In the genomic region with DNA sequence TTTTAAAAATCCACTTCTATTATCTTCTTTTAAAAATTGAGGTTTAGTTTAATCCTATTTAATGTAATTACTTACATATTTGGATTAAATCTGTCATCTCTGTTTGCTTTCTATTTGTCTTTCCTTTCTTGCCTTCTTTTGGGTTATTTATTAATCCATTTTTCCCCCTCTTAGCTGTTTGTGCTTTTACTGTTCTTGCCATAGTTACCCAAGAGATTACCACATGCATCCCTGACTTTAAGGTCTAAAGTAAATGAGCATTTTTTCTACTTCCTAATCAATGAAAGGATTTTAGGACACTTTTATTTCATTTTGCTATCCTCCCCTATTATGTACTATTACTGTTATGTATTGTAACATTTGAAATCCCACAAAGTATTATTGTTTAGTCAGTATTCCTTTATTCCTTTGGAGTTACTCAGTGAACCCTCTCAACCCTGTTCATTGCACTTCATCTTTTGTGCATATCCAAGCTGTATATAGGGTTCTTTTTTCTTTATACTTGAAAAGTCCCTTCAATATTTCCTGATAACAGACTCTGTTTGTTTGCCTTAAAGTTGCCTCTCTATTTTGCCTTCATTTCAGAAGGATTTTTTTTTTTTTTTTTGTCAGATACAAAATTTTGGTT, we compare ENCODE assay signal across 2 cellular contexts.
A peak's percentile ranks its signal among the peaks of the same experiment; 100 is the strongest.
TF ChIP-seq lines count a peak whose summit lies in the region.

No MANE protein-coding gene starts in this region.

TF ChIP-seq in H1, 55 proteins besides CTCF, POLR2A, EP300 and RAD21:
- TF ChIP-seq RNF2 (IDR thresholded peaks at IDR 0.05; ENCODE audit: borderline replicate concordance, low read depth, low read length, missing control alignments, poor library complexity, severe bottlenecking): no peak
- TF ChIP-seq NANOG (IDR thresholded peaks at IDR 0.05; ENCODE audit: insufficient read depth, low read depth, low read length, poor library complexity, severe bottlenecking): no peak
- TF ChIP-seq NRF1 (IDR thresholded peaks at IDR 0.05; ENCODE audit: low read depth, low read length): no peak

TF ChIP-seq in liver, 16 proteins besides CTCF, POLR2A, EP300 and RAD21:
- TF ChIP-seq, protein P1, sequence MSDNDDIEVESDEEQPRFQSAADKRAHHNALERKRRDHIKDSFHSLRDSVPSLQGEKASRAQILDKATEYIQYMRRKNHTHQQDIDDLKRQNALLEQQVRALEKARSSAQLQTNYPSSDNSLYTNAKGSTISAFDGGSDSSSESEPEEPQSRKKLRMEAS (IDR thresholded peaks at IDR 0.05): peak; percentile 68
- peak; percentile 14 for TF ChIP-seq FOXA1 (IDR thresholded peaks at IDR 0.05)
- TF ChIP-seq GABPA (IDR thresholded peaks at IDR 0.05 in 1 of 2, conservative IDR thresholded peaks at IDR 0.05 in 1 of 2): no peak
- peak; percentile 60 for TF ChIP-seq FOXA2 (IDR thresholded peaks at IDR 0.05)
- TF ChIP-seq HNF4G (IDR thresholded peaks at IDR 0.05): peak; percentile 40
- peak; percentile 64 for TF ChIP-seq SP1 (IDR thresholded peaks at IDR 0.05)
- TF ChIP-seq, protein P2, sequence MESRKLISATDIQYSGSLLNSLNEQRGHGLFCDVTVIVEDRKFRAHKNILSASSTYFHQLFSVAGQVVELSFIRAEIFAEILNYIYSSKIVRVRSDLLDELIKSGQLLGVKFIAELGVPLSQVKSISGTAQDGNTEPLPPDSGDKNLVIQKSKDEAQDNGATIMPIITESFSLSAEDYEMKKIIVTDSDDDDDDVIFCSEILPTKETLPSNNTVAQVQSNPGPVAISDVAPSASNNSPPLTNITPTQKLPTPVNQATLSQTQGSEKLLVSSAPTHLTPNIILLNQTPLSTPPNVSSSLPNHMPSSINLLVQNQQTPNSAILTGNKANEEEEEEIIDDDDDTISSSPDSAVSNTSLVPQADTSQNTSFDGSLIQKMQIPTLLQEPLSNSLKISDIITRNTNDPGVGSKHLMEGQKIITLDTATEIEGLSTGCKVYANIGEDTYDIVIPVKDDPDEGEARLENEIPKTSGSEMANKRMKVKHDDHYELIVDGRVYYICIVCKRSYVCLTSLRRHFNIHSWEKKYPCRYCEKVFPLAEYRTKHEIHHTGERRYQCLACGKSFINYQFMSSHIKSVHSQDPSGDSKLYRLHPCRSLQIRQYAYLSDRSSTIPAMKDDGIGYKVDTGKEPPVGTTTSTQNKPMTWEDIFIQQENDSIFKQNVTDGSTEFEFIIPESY (IDR thresholded peaks at IDR 0.05): peak; percentile 34
- TF ChIP-seq HNF4A (conservative IDR thresholded peaks at IDR 0.05): peak; percentile 66 to 74
- peak in 1 of 2 donors; percentile 52 for TF ChIP-seq JUND (IDR thresholded peaks at IDR 0.05)
- TF ChIP-seq, protein P3, sequence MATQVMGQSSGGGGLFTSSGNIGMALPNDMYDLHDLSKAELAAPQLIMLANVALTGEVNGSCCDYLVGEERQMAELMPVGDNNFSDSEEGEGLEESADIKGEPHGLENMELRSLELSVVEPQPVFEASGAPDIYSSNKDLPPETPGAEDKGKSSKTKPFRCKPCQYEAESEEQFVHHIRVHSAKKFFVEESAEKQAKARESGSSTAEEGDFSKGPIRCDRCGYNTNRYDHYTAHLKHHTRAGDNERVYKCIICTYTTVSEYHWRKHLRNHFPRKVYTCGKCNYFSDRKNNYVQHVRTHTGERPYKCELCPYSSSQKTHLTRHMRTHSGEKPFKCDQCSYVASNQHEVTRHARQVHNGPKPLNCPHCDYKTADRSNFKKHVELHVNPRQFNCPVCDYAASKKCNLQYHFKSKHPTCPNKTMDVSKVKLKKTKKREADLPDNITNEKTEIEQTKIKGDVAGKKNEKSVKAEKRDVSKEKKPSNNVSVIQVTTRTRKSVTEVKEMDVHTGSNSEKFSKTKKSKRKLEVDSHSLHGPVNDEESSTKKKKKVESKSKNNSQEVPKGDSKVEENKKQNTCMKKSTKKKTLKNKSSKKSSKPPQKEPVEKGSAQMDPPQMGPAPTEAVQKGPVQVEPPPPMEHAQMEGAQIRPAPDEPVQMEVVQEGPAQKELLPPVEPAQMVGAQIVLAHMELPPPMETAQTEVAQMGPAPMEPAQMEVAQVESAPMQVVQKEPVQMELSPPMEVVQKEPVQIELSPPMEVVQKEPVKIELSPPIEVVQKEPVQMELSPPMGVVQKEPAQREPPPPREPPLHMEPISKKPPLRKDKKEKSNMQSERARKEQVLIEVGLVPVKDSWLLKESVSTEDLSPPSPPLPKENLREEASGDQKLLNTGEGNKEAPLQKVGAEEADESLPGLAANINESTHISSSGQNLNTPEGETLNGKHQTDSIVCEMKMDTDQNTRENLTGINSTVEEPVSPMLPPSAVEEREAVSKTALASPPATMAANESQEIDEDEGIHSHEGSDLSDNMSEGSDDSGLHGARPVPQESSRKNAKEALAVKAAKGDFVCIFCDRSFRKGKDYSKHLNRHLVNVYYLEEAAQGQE (IDR thresholded peaks at IDR 0.05): no peak
- peak; percentile 54 to 63 for TF ChIP-seq RXRA (IDR thresholded peaks at IDR 0.05)
- peak; percentile 55 for TF ChIP-seq YY1 (IDR thresholded peaks at IDR 0.05)
- TF ChIP-seq, protein P4, sequence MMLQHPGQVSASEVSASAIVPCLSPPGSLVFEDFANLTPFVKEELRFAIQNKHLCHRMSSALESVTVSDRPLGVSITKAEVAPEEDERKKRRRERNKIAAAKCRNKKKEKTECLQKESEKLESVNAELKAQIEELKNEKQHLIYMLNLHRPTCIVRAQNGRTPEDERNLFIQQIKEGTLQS (IDR thresholded peaks at IDR 0.05): no peak
- peak in 1 of 2 donors; percentile 27 for TF ChIP-seq EGR1 (IDR thresholded peaks at IDR 0.05; ENCODE audit: low read depth in 2 of 2)
